In genomic region chr21:44892536-44893277, GRCh38 we compare ENCODE assay signal across 8 cellular contexts. TPM values are rescaled to one million over a fixed set of nuclear protein-coding genes. Genes with fewer than 3 reads are reported as not detected.
DNase-seq lines count a peak whose midpoint lies in the region; ATAC-seq and TF ChIP-seq lines count a peak whose summit lies in the region.

No MANE protein-coding gene starts in this region.

- H3K36me3 ChIP-seq in PC-3 (ENCODE audit: low read depth, low read length) (no peaks in the 10 kb centered on the region), psoas muscle (ENCODE audit: insufficient read depth in 1 of 2, low read depth in 1 of 2) (no peaks in the 10 kb centered on the region)

- 45 to 56% (median 47%) methylated on average over 15 of the region's 15 CpGs for WGBS in psoas muscle, 3 donors

- H3K4me1 ChIP-seq in PC-3 (ENCODE audit: insufficient read depth, low read length), result no peaks in the 10 kb centered on the region
- H3K4me1 ChIP-seq in psoas muscle, result no peaks in the 10 kb centered on the region

- H3K27ac ChIP-seq in PC-3 (ENCODE audit: low read length), result no peak overlapping the region
- H3K27ac ChIP-seq in psoas muscle, result no peak overlapping the region

- H4K20me1 ChIP-seq in PC-3 (ENCODE audit: low read length), result no peaks in the 10 kb centered on the region

- no peak overlapping the region for H3K4me3 ChIP-seq in PC-3 (ENCODE audit: low read length)
- H3K4me3 ChIP-seq in foreskin fibroblast (ENCODE audit: low read depth in 1 of 2, low read length in 2 of 2), result no peak overlapping the region
- no peak overlapping the region for H3K4me3 ChIP-seq in psoas muscle

- no peak overlapping the region for H3K4me2 ChIP-seq in PC-3 (ENCODE audit: low read length)

- H3K27me3 Mint-ChIP-seq in CD14-positive monocyte (ENCODE audit: low read depth in 3 of 3), result no peaks in the 10 kb centered on the region
- H3K27me3 Mint-ChIP-seq in activated T-helper 17 cell treated with anti-CD3 and anti-CD28 coated beads, Interleukin-2, amount 50 U/mL, for 72 hours, result no peaks in the 10 kb centered on the region

- POLR2A ChIA-PET in HEK293T (lab: Yijun Ruan, JAX), result no interaction called here
- POLR2A ChIA-PET in PC-3 (lab: Charles Lee; ENCODE audit: unreplicated experiment), result no interaction called here

- no peaks in the 10 kb centered on the region for H3K79me2 ChIP-seq in PC-3 (ENCODE audit: low read length)

- H3K36me3 Mint-ChIP-seq in CD14-positive monocyte, result peaks cover 59 to 94% of the 10 kb centered on the region in 2 donors
- H3K36me3 Mint-ChIP-seq in activated T-helper 17 cell treated with anti-CD3 and anti-CD28 coated beads, Interleukin-2, amount 50 U/mL, for 72 hours (ENCODE audit: low read depth), result peaks cover 65% of the 10 kb centered on the region

- intact Hi-C loops in CD14-positive monocyte (cut with micrococcal nuclease), result no loop called here
- intact Hi-C loops in PC-3 (cut with micrococcal nuclease), result loop anchor here (2.0 kb wide), 1 partner anchor 38 kb away; no protein-coding TSS in a partner anchor
- intact Hi-C loops in psoas muscle (cut with DNase I), result loop anchor here (1.0 to 2.0 kb wide), 3 partner anchors 40 to 244 kb away; no protein-coding TSS in a partner anchor

- CTCF ChIA-PET in HEK293T (lab: Yijun Ruan, JAX), result interaction anchor here (0.6 to 1.4 kb wide), 4 partner anchors 16 to 378 kb away, joined by 3 to 4 read pairs (median 3); partner anchors contain the start of gene PTTG1IP
- CTCF ChIA-PET in PC-3 (lab: Charles Lee), result interaction anchor here (0.6 kb wide), 3 partner anchors 91 to 382 kb away, joined by 3 to 8 read pairs (median 5); no protein-coding TSS in a partner anchor

- H3K9me3 Mint-ChIP-seq in CD14-positive monocyte, result peaks cover 0 to 2% (median 0%) of the 10 kb centered on the region in 7 donors
- H3K9me3 Mint-ChIP-seq in activated T-helper 17 cell treated with anti-CD3 and anti-CD28 coated beads, Interleukin-2, amount 50 U/mL, for 72 hours, result no peaks in the 10 kb centered on the region

- no peak for DNase-seq in CD14-positive monocyte (ENCODE audit: low spot score)
- peak; percentile 82 for DNase-seq in HEK293T (ENCODE audit: extremely low spot score)
- peak; percentile 70 for DNase-seq in PC-3
- DNase-seq in foreskin fibroblast, result peak in 1 of 2 donors; percentile 77
- DNase-seq in psoas muscle, result peak; percentile 70 to 80

- H2AFZ ChIP-seq in PC-3 (ENCODE audit: low read length), result no peak overlapping the region

- ATAC-seq in PC-3, result peak; percentile 86
- peak; percentile 84 for ATAC-seq in activated T-helper 17 cell treated with anti-CD3 and anti-CD28 coated beads, Interleukin-2, amount 50 U/mL, for 72 hours (replicated peaks)
- ATAC-seq in psoas muscle, result peak; percentile 66 to 86 (median 74)
- no peak for ATAC-seq in HG03139 (IDR thresholded peaks at IDR 0.05; ENCODE audit: unreplicated experiment)
- no peak for ATAC-seq in HG03025 (IDR thresholded peaks at IDR 0.05; ENCODE audit: low FRiP score, unreplicated experiment)

- H3K27ac Mint-ChIP-seq in CD14-positive monocyte, result peak overlapping the region in 5 of 7 donors; percentile 38 to 86 (median 81)
- peak overlapping the region; percentile 68 for H3K27ac Mint-ChIP-seq in activated T-helper 17 cell treated with anti-CD3 and anti-CD28 coated beads, Interleukin-2, amount 50 U/mL, for 72 hours

- H3K4me3 Mint-ChIP-seq in CD14-positive monocyte, result no peak overlapping the region
- H3K4me3 Mint-ChIP-seq in activated T-helper 17 cell treated with anti-CD3 and anti-CD28 coated beads, Interleukin-2, amount 50 U/mL, for 72 hours, result no peak overlapping the region

- H3K4me1 Mint-ChIP-seq in CD14-positive monocyte, result peaks cover 14% of the 10 kb centered on the region
- H3K4me1 Mint-ChIP-seq in activated T-helper 17 cell treated with anti-CD3 and anti-CD28 coated beads, Interleukin-2, amount 50 U/mL, for 72 hours, result peaks cover 7% of the 10 kb centered on the region

- no TSS peak for BruUV-seq in PC-3 (replicated peaks; lab: Mats Ljungman, UMichigan)

- H3F3A ChIP-seq in PC-3 (ENCODE audit: low read length, unreplicated experiment), result no peaks in the 10 kb centered on the region

- no peak overlapping the region for H3K9ac ChIP-seq in PC-3 (ENCODE audit: low read length)

- H3K9me2 ChIP-seq in PC-3 (replicated peaks; ENCODE audit: low read length), result no peaks in the 10 kb centered on the region

- H3K27me3 ChIP-seq in PC-3 (ENCODE audit: low read length), result no peaks in the 10 kb centered on the region
- H3K27me3 ChIP-seq in psoas muscle (ENCODE audit: insufficient read depth in 3 of 3, low read length in 2 of 3), result peaks cover 0 to 17% (median 7%) of the 10 kb centered on the region in 3 donors

- H3K9me3 ChIP-seq in PC-3 (ENCODE audit: low read length), result no peaks in the 10 kb centered on the region
- no peaks in the 10 kb centered on the region for H3K9me3 ChIP-seq in psoas muscle

- TF ChIP-seq CTCF in CD14-positive monocyte (IDR thresholded peaks at IDR 0.05), result peak; percentile 94
- TF ChIP-seq CTCF in PC-3 (conservative IDR thresholded peaks at IDR 0.05; ENCODE audit: low read depth, low read length), result peak; percentile 96
- peak; percentile 90 for TF ChIP-seq CTCF in foreskin fibroblast (IDR thresholded peaks at IDR 0.05; ENCODE audit: low read depth, low read length)
- peak; percentile 78 for TF ChIP-seq CTCF in psoas muscle (IDR thresholded peaks at IDR 0.05)

TF ChIP-seq in HEK293T, 16 proteins besides CTCF, POLR2A, EP300 and RAD21:
- peak; percentile 71 for TF ChIP-seq ZNF384 (IDR thresholded peaks at IDR 0.05)
- TF ChIP-seq ELF4 (IDR thresholded peaks at IDR 0.05), result no peak
TF ChIP-seq in HEK293T: peak in this region for 1.

RNA-seq across cellular contexts. Expression of gene PTTG1IP, which starts 19.2 kb away (rescaled TPM):
- polyA plus RNA-seq in CD14-positive monocyte (100 to 1,000 TPM; 206 to 238 TPM), psoas muscle (100 to 1,000 TPM in 1 of 3 donors, 10 to 100 TPM in 2; 57.1 to 108 (median 69.3) TPM)
- total RNA-seq in PC-3 (2014; rRNA removed) (330 and 455 TPM in 2 replicates), psoas muscle (10 to 100 TPM; 49.6 to 72.1 (median 66.5) TPM)
- total RNA-seq in activated T-helper 17 cell treated with anti-CD3 and anti-CD28 coated beads, Interleukin-2, amount 50 U/mL, for 72 hours, result 10 to 100 TPM; 76.5 to 78.8 TPM

RNA-seq across cellular contexts. Expression of gene ITGB2, which starts 28.0 kb away (rescaled TPM):
- polyA plus RNA-seq in CD14-positive monocyte, result 1,000 to 10,000 TPM; 1,470 to 1,628 TPM
- 45.1 and 45.7 TPM in 2 replicates for total RNA-seq in PC-3 (2014; rRNA removed)
- 100 to 1,000 TPM; 240 to 302 TPM for total RNA-seq in activated T-helper 17 cell treated with anti-CD3 and anti-CD28 coated beads, Interleukin-2, amount 50 U/mL, for 72 hours
- total RNA-seq in psoas muscle, result 10 to 100 TPM in 3 of 4 donors, 1 to 10 TPM in 1; 8.3 to 11.7 (median 11.0) TPM
- 1 to 10 TPM; 2.5 to 4.6 (median 2.7) TPM for polyA plus RNA-seq in psoas muscle

RNA-seq across cellular contexts. Expression of gene SLX9, which starts 47.1 kb away (rescaled TPM):
- polyA plus RNA-seq in CD14-positive monocyte (1 to 10 TPM; 7.5 to 9.0 TPM), psoas muscle (10 to 100 TPM; 20.2 to 69.2 (median 26.7) TPM)
- total RNA-seq in PC-3 (2014; rRNA removed) (80.1 and 94.9 TPM in 2 replicates), psoas muscle (10 to 100 TPM; 26.3 to 58.0 (median 32.5) TPM)
- 10 to 100 TPM; 28.6 to 56.7 TPM for total RNA-seq in activated T-helper 17 cell treated with anti-CD3 and anti-CD28 coated beads, Interleukin-2, amount 50 U/mL, for 72 hours

Comparison
In these comparisons a context has a peak if more than half of its experiments do, and no peak if none do; other contexts are left out.
1. ATAC-seq: peak in PC-3 (single experiment), activated T-helper 17 cell treated with anti-CD3 and anti-CD28 coated beads, Interleukin-2, amount 50 U/mL, for 72 hours (single experiment) and psoas muscle (4 of 4); none in HG03139 (single experiment) and HG03025 (single experiment).
2. intact Hi-C loops: an anchor here in PC-3 (2.0 kb wide) and psoas muscle (1.0 to 2.0 kb wide); none called in CD14-positive monocyte.
3. Peak in every context shown above with its lines, with median percentiles within 50 percentile points of each other: CTCF ChIP-seq.